In the genomic region with DNA sequence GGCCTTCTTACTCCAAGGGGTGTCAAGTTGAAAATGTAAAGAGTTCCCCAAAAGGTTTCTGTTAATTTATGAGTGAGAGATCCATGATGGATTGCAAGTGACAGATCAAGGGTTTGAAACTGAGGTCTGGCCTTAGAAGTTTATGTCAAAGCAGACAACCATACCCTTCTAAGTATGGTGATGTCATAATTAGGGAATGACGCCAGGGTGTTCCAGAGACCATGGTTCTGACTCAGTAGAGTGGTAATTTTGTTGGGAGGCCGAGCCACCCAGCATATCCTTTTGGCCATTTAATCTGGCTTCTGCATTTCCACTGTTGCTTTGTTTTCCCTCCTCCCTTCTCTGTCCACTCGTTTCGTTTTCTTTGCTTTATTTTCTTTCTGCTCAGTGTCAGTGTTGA, we compare ENCODE assay signal across 15 cellular contexts. TPM values are rescaled to one million over a fixed set of nuclear protein-coding genes. Genes with fewer than 3 reads are reported as not detected.
DNase-seq lines count a peak whose midpoint lies in the region; ATAC-seq and TF ChIP-seq lines count a peak whose summit lies in the region.
"Had no signal": no experiment of that assay in that cellular context is flagged by ENCODE, and none has a peak within 500 bp of the region (broad histone marks: within the 10 kb centered on the region; RNA-seq: fewer than 3 reads in every experiment).

No MANE protein-coding gene starts in this region.

- peaks cover 32% of the 10 kb centered on the region for H3K36me3 Mint-ChIP-seq in activated CD4-positive, alpha-beta T cell treated with anti-CD3 and anti-CD28 coated beads, Interleukin-2, amount 10 ng/mL, durations not matched to agents 24 days and 14 days (ENCODE audit: low read depth)
- H3K36me3 Mint-ChIP-seq in chondrocyte (ENCODE audit: low read depth) = peaks cover 16% of the 10 kb centered on the region

- H3K27me3 Mint-ChIP-seq in activated CD4-positive, alpha-beta T cell treated with anti-CD3 and anti-CD28 coated beads, Interleukin-2, amount 10 ng/mL, durations not matched to agents 24 days and 14 days = no peaks in the 10 kb centered on the region
- no peaks in the 10 kb centered on the region for H3K27me3 Mint-ChIP-seq in chondrocyte (ENCODE audit: low read depth)
- H3K27me3 Mint-ChIP-seq: activated CD4-positive, alpha-beta memory T cell treated with anti-CD3 and anti-CD28 coated beads for 36 hours had no signal

- H3K4me3 Mint-ChIP-seq in activated CD4-positive, alpha-beta T cell treated with anti-CD3 and anti-CD28 coated beads, Interleukin-2, amount 10 ng/mL, durations not matched to agents 24 days and 14 days = peak overlapping the region; percentile 1
- no peak overlapping the region for H3K4me3 Mint-ChIP-seq in chondrocyte (ENCODE audit: unreplicated experiment)
- H3K4me3 Mint-ChIP-seq: activated CD4-positive, alpha-beta memory T cell treated with anti-CD3 and anti-CD28 coated beads for 36 hours had no signal

- peaks cover 27% of the 10 kb centered on the region for H3K4me1 Mint-ChIP-seq in activated CD4-positive, alpha-beta T cell treated with anti-CD3 and anti-CD28 coated beads, Interleukin-2, amount 10 ng/mL, durations not matched to agents 24 days and 14 days
- H3K4me1 Mint-ChIP-seq in chondrocyte (ENCODE audit: low read depth) = peaks cover 27% of the 10 kb centered on the region

- no peak for TF ChIP-seq CTCF in chondrocyte (IDR thresholded peaks at IDR 0.05)

- intact Hi-C loops in activated CD4-positive, alpha-beta T cell treated with anti-CD3 and anti-CD28 coated beads, Interleukin-2, amount 10 ng/mL, durations not matched to agents 24 days and 14 days (cut with micrococcal nuclease) = no loop called here

- H3K27ac Mint-ChIP-seq in activated CD4-positive, alpha-beta T cell treated with anti-CD3 and anti-CD28 coated beads, Interleukin-2, amount 10 ng/mL, durations not matched to agents 24 days and 14 days = no peak overlapping the region
- H3K27ac Mint-ChIP-seq in chondrocyte (ENCODE audit: unreplicated experiment) = peak overlapping the region; percentile 1
- H3K27ac Mint-ChIP-seq: activated CD4-positive, alpha-beta memory T cell treated with anti-CD3 and anti-CD28 coated beads for 36 hours; endodermal cell had no signal

- H3K9me3 Mint-ChIP-seq in activated CD4-positive, alpha-beta T cell treated with anti-CD3 and anti-CD28 coated beads, Interleukin-2, amount 10 ng/mL, durations not matched to agents 24 days and 14 days = no peaks in the 10 kb centered on the region
- no peaks in the 10 kb centered on the region for H3K9me3 Mint-ChIP-seq in chondrocyte (ENCODE audit: low read depth)
- H3K9me3 Mint-ChIP-seq: activated CD4-positive, alpha-beta memory T cell treated with anti-CD3 and anti-CD28 coated beads for 36 hours; endodermal cell had no signal

- no peak for DNase-seq in activated CD4-positive, alpha-beta T cell treated with anti-CD3 and anti-CD28 coated beads, Interleukin-2, amount 10 ng/mL, durations not matched to agents 24 days and 14 days
- DNase-seq in activated CD4-positive, alpha-beta T cell treated with anti-CD3 and anti-CD28 coated beads for 48 hours = no peak
- DNase-seq in M059J (ENCODE audit: low read depth) (peak; percentile 55), chondrocyte (ENCODE audit: low spot score) (no peak), myocyte (ENCODE audit: low read depth) (peak; percentile 15), GOT3 (lab: John Stamatoyannopoulos, UW) (no peak), NCI-H510A treated with DMSO at 0.1 percent for 48 hours (lab: John Stamatoyannopoulos, UW) (no peak)
- DNase-seq: activated CD4-positive, alpha-beta memory T cell treated with anti-CD3 and anti-CD28 coated beads for 36 hours; caudate nucleus; endodermal cell; KG1; left ventricle myocardium superior; NCI-H187; NCI-H526 treated with DMSO at 0.1 percent for 48 hours had no signal

- ATAC-seq in GM21723 (IDR thresholded peaks at IDR 0.05; ENCODE audit: unreplicated experiment) = no peak
- ATAC-seq: left ventricle myocardium superior had no signal

RNA-seq across cellular contexts. Expression of gene TRUB1, which starts 2.7 kb away (rescaled TPM):
- total RNA-seq in activated CD4-positive, alpha-beta T cell treated with anti-CD3 and anti-CD28 coated beads, Interleukin-2, amount 10 ng/mL, durations not matched to agents 24 days and 14 days = 18.5 and 20.9 TPM in 2 replicates
- total RNA-seq in M059J (2014; rRNA removed; shearing (Covaris generic)) = 28.3 and 35.5 TPM in 2 replicates
- total RNA-seq in chondrocyte (18.7 to 23.7 TPM (median 20.2 TPM) in 3 replicates), myocyte (45.3 and 47.0 TPM in 2 replicates)
- 13.5 TPM for polyA plus RNA-seq in myocyte (2012)

Comparison
In these comparisons a context has a peak if more than half of its experiments do, and no peak if none do; other contexts are left out.
1. DNase-seq: peak in M059J (single experiment) and myocyte (single experiment); none in activated CD4-positive, alpha-beta T cell treated with anti-CD3 and anti-CD28 coated beads, Interleukin-2, amount 10 ng/mL, durations not matched to agents 24 days and 14 days (single experiment), activated CD4-positive, alpha-beta T cell treated with anti-CD3 and anti-CD28 coated beads for 48 hours (single experiment), chondrocyte (single experiment), GOT3 (single experiment) and NCI-H510A treated with DMSO at 0.1 percent for 48 hours (single experiment).